Comparison of ENCODE assay signal across 17 cellular contexts in genomic region chr1:217393901-217394300, GRCh38.
DNase-seq lines count a peak whose midpoint lies in the region; ATAC-seq, FAIRE-seq and TF ChIP-seq lines count a peak whose summit lies in the region.
"Had no signal": no experiment of that assay in that cellular context is flagged by ENCODE, and none has a peak within 500 bp of the region (broad histone marks: within the 10 kb centered on the region; RNA-seq: fewer than 3 reads in every experiment).

No MANE protein-coding gene starts in this region.

- 36% methylated on average over 1 of the region's 1 CpG for WGBS in HepG2 (ENCODE audit: low lambda C conversion rate)
- no CpG with 5 or more reads among the region's 1 CpG for WGBS in right lobe of liver (ENCODE audit: insufficient coverage, low coverage, low lambda C conversion rate, missing lambda C conversion rate)
- 80% methylated on average over 1 of the region's 1 CpG for WGBS in SK-N-SH (ENCODE audit: low lambda C conversion rate)
- WGBS in hepatocyte (ENCODE audit: low lambda C conversion rate, missing lambda C conversion rate): 92% methylated on average over 1 of the region's 1 CpG
- 44 to 95% methylated on average over 1 of the region's 1 CpG for WGBS in transverse colon (ENCODE audit: low coverage in 1 of 2), 2 donors

- TF ChIP-seq EP300 in HepG2 (IDR thresholded peaks at IDR 0.05; ENCODE audit: low read depth in 2 of 2, low read length in 2 of 2): no peak
- TF ChIP-seq EP300 in HepG2 (CRISPR knock-in tag; IDR thresholded peaks at IDR 0.05; ENCODE audit: borderline replicate concordance): no peak
- TF ChIP-seq EP300 in SK-N-SH (IDR thresholded peaks at IDR 0.05; ENCODE audit: borderline replicate concordance in 1 of 2, low read depth in 1 of 2, low read length in 1 of 2): no peak
- no peak for TF ChIP-seq EP300 in transverse colon (IDR thresholded peaks at IDR 0.05; ENCODE audit: low read depth)

- TF ChIP-seq CTCF in HepG2 (CRISPR knock-in tag; IDR thresholded peaks at IDR 0.05) (peak; percentile 40), right lobe of liver (IDR thresholded peaks at IDR 0.05) (peak in 2 of 4 donors; percentile 7 to 11), SK-N-SH (IDR thresholded peaks at IDR 0.05) (peak; percentile 16; the same call in 1 of the 2 replicates), hepatocyte (IDR thresholded peaks at IDR 0.05; ENCODE audit: poor library complexity) (peak; percentile 50), transverse colon (IDR thresholded peaks at IDR 0.05) (no peak)

- H3K4me2 ChIP-seq in HepG2 (ENCODE audit: low read depth, low read length) (no peak overlapping the region), SK-N-SH (no peak overlapping the region), hepatocyte (no peak overlapping the region)
- H3K4me2 ChIP-seq: KMS-11 had no signal

- TF ChIP-seq POLR2A in HepG2 (IDR thresholded peaks at IDR 0.05; ENCODE audit: insufficient read depth in 1 of 2, low read depth in 2 of 2, low read length in 2 of 2): no peak
- TF ChIP-seq POLR2A in right lobe of liver (IDR thresholded peaks at IDR 0.05): no peak
- no peak for TF ChIP-seq POLR2A in transverse colon (IDR thresholded peaks at IDR 0.05)

- no TSS peak for BruUV-seq in HepG2 (replicated peaks; lab: Mats Ljungman, UMichigan)

- TF ChIP-seq RAD21 in HepG2 (CRISPR knock-in tag; IDR thresholded peaks at IDR 0.05) (no peak), SK-N-SH (IDR thresholded peaks at IDR 0.05; ENCODE audit: low read length) (peak; percentile 60)

- H3K27ac ChIP-seq in HepG2 (ENCODE audit: extremely low read length, insufficient read depth, low read length): no peak overlapping the region
- no peak overlapping the region for H3K27ac ChIP-seq in right lobe of liver
- no peak overlapping the region for H3K27ac ChIP-seq in SK-N-SH (ENCODE audit: low read depth in 2 of 2, low read length in 1 of 2)
- no peak overlapping the region for H3K27ac ChIP-seq in hepatocyte
- H3K27ac ChIP-seq in transverse colon: no peak overlapping the region
- H3K27ac ChIP-seq: coronary artery, KMS-11, lower lobe of right lung had no signal

- no peak overlapping the region for H3K27ac Mint-ChIP-seq in activated naive CD4-positive, alpha-beta T cell treated with anti-CD3 and anti-CD28 coated beads, Interleukin-2, amount 50 U/mL, for 72 hours
- H3K27ac Mint-ChIP-seq: CD14-positive monocyte; stimulated activated naive B cell treated with anti-CD40 and anti-IgM and Interleukin-4, amounts not matched to agents 10 μg/mL and 1 μg/mL and 100 μg/mL, for 72 hours had no signal

- H3K79me2 ChIP-seq in HepG2 (ENCODE audit: insufficient read depth, low read length): no peaks in the 10 kb centered on the region
- H3K79me2 ChIP-seq in SK-N-SH (ENCODE audit: insufficient read depth): no peaks in the 10 kb centered on the region
- no peaks in the 10 kb centered on the region for H3K79me2 ChIP-seq in hepatocyte

- intact Hi-C loops in HepG2 (cut with micrococcal nuclease; ENCODE audit: unreplicated experiment): no loop called here
- intact Hi-C loops in right lobe of liver (cut with DNase I): no loop called here
- intact Hi-C loops in transverse colon (cut with DNase I; ENCODE audit: low total_unique reads): no loop called here

- H3K4me1 ChIP-seq in HepG2 (ENCODE audit: insufficient read depth, low read length) (no peaks in the 10 kb centered on the region), right lobe of liver (no peaks in the 10 kb centered on the region), SK-N-SH (ENCODE audit: control insufficient read depth in 1 of 2, insufficient read depth in 2 of 2, low read depth in 1 of 2, low read length in 1 of 2) (no peaks in the 10 kb centered on the region), hepatocyte (ENCODE audit: insufficient read depth) (no peaks in the 10 kb centered on the region), transverse colon (no peaks in the 10 kb centered on the region)
- H3K4me1 ChIP-seq: lower lobe of right lung had no signal

- no peaks in the 10 kb centered on the region for H3K9me3 Mint-ChIP-seq in activated naive CD4-positive, alpha-beta T cell treated with anti-CD3 and anti-CD28 coated beads, Interleukin-2, amount 50 U/mL, for 72 hours
- H3K9me3 Mint-ChIP-seq: stimulated activated naive B cell treated with anti-CD40 and anti-IgM and Interleukin-4, amounts not matched to agents 10 μg/mL and 1 μg/mL and 100 μg/mL, for 72 hours had no signal

- H3K4me3 ChIP-seq in HepG2 (replicated peaks in 1 of 3; ENCODE audit: insufficient read depth in 1 of 3, low read depth in 2 of 3, low read length in 3 of 3): no peak overlapping the region
- no peak overlapping the region for H3K4me3 ChIP-seq in right lobe of liver
- H3K4me3 ChIP-seq in SK-N-SH (ENCODE audit: low read depth in 2 of 2, low read length in 1 of 2): no peak overlapping the region
- no peak overlapping the region for H3K4me3 ChIP-seq in hepatocyte
- no peak overlapping the region for H3K4me3 ChIP-seq in transverse colon
- H3K4me3 ChIP-seq: coronary artery, lower lobe of right lung had no signal

- no peaks in the 10 kb centered on the region for H3K9me3 ChIP-seq in HepG2 (ENCODE audit: low read length)
- H3K9me3 ChIP-seq in right lobe of liver: no peaks in the 10 kb centered on the region
- H3K9me3 ChIP-seq in SK-N-SH: no peaks in the 10 kb centered on the region
- no peaks in the 10 kb centered on the region for H3K9me3 ChIP-seq in hepatocyte (ENCODE audit: low read depth)
- H3K9me3 ChIP-seq in transverse colon: no peaks in the 10 kb centered on the region
- H3K9me3 ChIP-seq: lower lobe of right lung had no signal

- CTCF ChIA-PET in HepG2 (lab: Yijun Ruan, JAX; ENCODE audit: low intra/inter-chr PET ratio, low total read pairs): no interaction called here
- CTCF ChIA-PET in SK-N-SH (lab: Yijun Ruan, JAX): interaction anchor here (1.0 to 1.5 kb wide), 3 partner anchors 9 to 644 kb away, joined by 3 read pairs; no protein-coding TSS in a partner anchor

- H3K27me3 ChIP-seq in HepG2 (ENCODE audit: control insufficient read depth in 1 of 2, insufficient read depth in 2 of 2, low read length in 2 of 2) (no peaks in the 10 kb centered on the region), right lobe of liver (no peaks in the 10 kb centered on the region), SK-N-SH (ENCODE audit: insufficient read depth) (no peaks in the 10 kb centered on the region), hepatocyte (no peaks in the 10 kb centered on the region), transverse colon (no peaks in the 10 kb centered on the region)

- H3K36me3 ChIP-seq in HepG2 (replicated peaks in 1 of 2; ENCODE audit: control insufficient read depth in 1 of 2, insufficient read depth in 2 of 2, low read length in 2 of 2) (no peaks in the 10 kb centered on the region), right lobe of liver (no peaks in the 10 kb centered on the region), SK-N-SH (replicated peaks in 1 of 2; ENCODE audit: control insufficient read depth in 1 of 2, insufficient read depth in 2 of 2, low read length in 1 of 2) (no peaks in the 10 kb centered on the region), hepatocyte (replicated peaks; ENCODE audit: insufficient read depth, low read depth) (no peaks in the 10 kb centered on the region), transverse colon (no peaks in the 10 kb centered on the region)
- H3K36me3 ChIP-seq: lower lobe of right lung had no signal

- no peak for FAIRE-seq in HepG2 (lab: Jason Lieb, UNC)

- ATAC-seq in HepG2 (peak; percentile 63; the same call in 2 of the 3 replicates), right lobe of liver (no peak), GM18520 (IDR thresholded peaks at IDR 0.05; ENCODE audit: unreplicated experiment) (no peak)
- no peak for ATAC-seq in activated naive CD4-positive, alpha-beta T cell treated with anti-CD3 and anti-CD28 coated beads, Interleukin-2, amount 50 U/mL, for 72 hours
- ATAC-seq: lower lobe of right lung; stimulated activated naive B cell treated with anti-CD40 and anti-IgM and Interleukin-4, amounts not matched to agents 10 μg/mL and 1 μg/mL and 100 μg/mL, for 72 hours had no signal

- POLR2A ChIA-PET in HepG2 (lab: Yijun Ruan, JAX): no interaction called here
- POLR2A ChIA-PET in SK-N-SH (lab: Yijun Ruan, JAX): no interaction called here

- H4K20me1 ChIP-seq in HepG2 (ENCODE audit: insufficient read depth, low read length) (no peaks in the 10 kb centered on the region), SK-N-SH (ENCODE audit: insufficient read depth) (no peaks in the 10 kb centered on the region), hepatocyte (ENCODE audit: insufficient read depth, poor library complexity, severe bottlenecking) (no peaks in the 10 kb centered on the region)

- no peak for DNase-seq in HepG2 (ENCODE audit: low spot score)
- DNase-seq in right lobe of liver: no peak
- DNase-seq in SK-N-SH: no peak
- peak; percentile 37 for DNase-seq in hepatocyte (ENCODE audit: low spot score)
- no peak for DNase-seq in activated naive CD4-positive, alpha-beta T cell treated with anti-CD3 and anti-CD28 coated beads, Interleukin-2, amount 50 U/mL, for 72 hours (ENCODE audit: low spot score in 2 of 2)
- DNase-seq in transverse colon: no peak
- DNase-seq in activated gamma-delta T cell (lab: John Stamatoyannopoulos, UW): no peak
- DNase-seq: activated gamma-delta T cell treated with Interleukin-2 at 50 U/mL for 16 hours; H7; lower lobe of right lung; NCI-H510A treated with DMSO at 0.1 percent for 48 hours; stimulated activated naive B cell treated with anti-CD40 and anti-IgM and Interleukin-4, amounts not matched to agents 10 μg/mL and 1 μg/mL and 100 μg/mL, for 72 hours; T-helper 1 cell had no signal

- H3K9me2 ChIP-seq in SK-N-SH (no peaks in the 10 kb centered on the region), hepatocyte (replicated peaks; ENCODE audit: insufficient read depth) (no peaks in the 10 kb centered on the region)

- in situ Hi-C loops in HepG2 (cut with HindIII; ENCODE audit: extremely low pct_ligation_motif_present, low pct_unique_long_range_greater_than_20kb) (no loop called here), transverse colon (cut with MboI; ENCODE audit: low pct_ligation_motif_present in 1 of 4, low pct_unique_long_range_greater_than_20kb in 1 of 4, low sequenced_read_pairs in 3 of 4) (no loop called here)

- no peaks in the 10 kb centered on the region for H3K36me3 Mint-ChIP-seq in activated naive CD4-positive, alpha-beta T cell treated with anti-CD3 and anti-CD28 coated beads, Interleukin-2, amount 50 U/mL, for 72 hours
- H3K36me3 Mint-ChIP-seq: CD14-positive monocyte; stimulated activated naive B cell treated with anti-CD40 and anti-IgM and Interleukin-4, amounts not matched to agents 10 μg/mL and 1 μg/mL and 100 μg/mL, for 72 hours had no signal

- no peak overlapping the region for H3K9ac ChIP-seq in HepG2 (ENCODE audit: insufficient read depth, low read depth, low read length)
- H3K9ac ChIP-seq in SK-N-SH: no peak overlapping the region
- H3K9ac ChIP-seq: KMS-11 had no signal

- no peaks in the 10 kb centered on the region for H3F3A ChIP-seq in SK-N-SH (replicated peaks; ENCODE audit: insufficient read depth)

- H2AFZ ChIP-seq in HepG2 (ENCODE audit: low read length) (no peak overlapping the region), SK-N-SH (ENCODE audit: low read depth) (no peak overlapping the region), hepatocyte (no peak overlapping the region)

TF ChIP-seq in HepG2, 621 proteins besides CTCF, POLR2A, EP300 and RAD21 (continues in another document):
- TF ChIP-seq STAG1 (CRISPR knock-in tag; IDR thresholded peaks at IDR 0.05): peak; percentile 43; the same call in 1 of the 2 replicates

TF ChIP-seq in SK-N-SH, 30 proteins besides CTCF, POLR2A, EP300 and RAD21 (continues in another document):
- no peak for TF ChIP-seq RFX5 (IDR thresholded peaks at IDR 0.05; ENCODE audit: low read length)
- TF ChIP-seq RCOR1 (IDR thresholded peaks at IDR 0.05; ENCODE audit: low read length): no peak

Comparison
In these comparisons a context has a peak if more than half of its experiments do, and no peak if none do; other contexts are left out.
1. CTCF ChIP-seq: peak in HepG2 (single experiment), SK-N-SH (single experiment) and hepatocyte (single experiment); none in transverse colon (0 of 5).
2. Of the 25 proteins assayed by ChIP-seq in both HepG2 and SK-N-SH: peak only in HepG2: none; only in SK-N-SH: RAD21; in both: CTCF; in neither: 23.